In the genomic region with DNA sequence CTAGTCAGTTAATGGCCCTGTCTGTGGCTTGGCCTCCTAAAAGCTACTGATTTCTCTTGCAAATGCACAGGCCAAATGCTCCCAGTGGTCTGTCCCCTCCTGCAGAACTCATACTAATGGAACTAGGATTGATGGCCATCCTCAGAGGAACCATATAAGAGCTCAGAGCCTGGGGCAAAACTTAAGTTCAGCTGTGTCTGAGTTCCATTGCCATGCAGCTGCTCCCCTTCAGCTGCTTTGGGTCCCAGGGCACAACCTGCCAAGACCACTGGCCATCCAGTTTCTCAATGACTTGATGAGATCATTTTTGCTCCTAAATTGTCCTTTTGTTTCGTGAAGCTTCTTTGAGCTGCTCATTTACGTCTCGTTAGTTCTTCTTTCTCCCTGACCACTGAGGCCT, we compare ENCODE assay signal across 23 cellular contexts.
"Had no signal": no experiment of that assay in that cellular context is flagged by ENCODE, and none has a peak within 500 bp of the region (broad histone marks: within the 10 kb centered on the region; RNA-seq: fewer than 3 reads in every experiment).

No MANE protein-coding gene starts in this region.

- DNase-seq: activated CD4-positive, alpha-beta memory T cell treated with anti-CD3 and anti-CD28 coated beads, Interleukin-2, amount 10 ng/mL, durations not matched to agents 7 days and 5 days; activated CD4-positive, alpha-beta T cell treated with anti-CD3 and anti-CD28 coated beads, Interleukin-2, amount 10 ng/mL, durations not matched to agents 24 days and 14 days; activated effector memory CD4-positive, alpha-beta T cell treated with anti-CD3 and anti-CD28 coated beads, Interleukin-2, amount 50 U/mL, for 16 hours; activated naive CD4-positive, alpha-beta T cell treated with anti-CD3 and anti-CD28 coated beads, Interleukin-2, amount 50 U/mL, for 16 hours; anterior cingulate cortex; body of pancreas; caudate nucleus; effector memory CD8-positive, alpha-beta T cell; heart left ventricle; kidney; lower lobe of right lung; naive thymus-derived CD8-positive, alpha-beta T cell; ovary; right cardiac atrium; stimulated activated CD4-positive, alpha-beta T cell treated with anti-CD3 and anti-CD28 coated beads, Interleukin-12 subunit alpha, Interleukin-12 subunit beta, amount 100 ng/mL, for 4 hours; stimulated activated CD4-positive, alpha-beta T cell treated with anti-CD3 and anti-CD28 coated beads, Interleukin-4, amount 100 ng/mL, for 4 hours; T-helper 17 cell; upper lobe of left lung had no signal

- H3K4me3 ChIP-seq: body of pancreas, esophagus muscularis mucosa, gastroesophageal sphincter, heart left ventricle, lower lobe of right lung, ovary, psoas muscle, upper lobe of left lung had no signal

- H3K27me3 Mint-ChIP-seq: activated CD4-positive, alpha-beta memory T cell treated with anti-CD3 and anti-CD28 coated beads, Interleukin-2, amount 10 ng/mL, durations not matched to agents 7 days and 5 days; activated CD4-positive, alpha-beta T cell treated with anti-CD3 and anti-CD28 coated beads, Interleukin-2, amount 10 ng/mL, durations not matched to agents 24 days and 14 days; effector memory CD8-positive, alpha-beta T cell; naive thymus-derived CD8-positive, alpha-beta T cell; stimulated activated naive CD8-positive, alpha-beta T cell treated with anti-CD3 and anti-CD28 coated beads, Interleukin-15, Interleukin-2, amounts not matched to agents 100 ng/mL and 50 ng/mL, for 24 hours; T-helper 17 cell had no signal

- H3K36me3 ChIP-seq: esophagus muscularis mucosa, gastroesophageal sphincter, heart left ventricle, lower lobe of right lung, ovary, upper lobe of left lung had no signal

- H3K4me3 Mint-ChIP-seq: activated CD4-positive, alpha-beta memory T cell treated with anti-CD3 and anti-CD28 coated beads, Interleukin-2, amount 10 ng/mL, durations not matched to agents 7 days and 5 days; activated CD4-positive, alpha-beta T cell treated with anti-CD3 and anti-CD28 coated beads, Interleukin-2, amount 10 ng/mL, durations not matched to agents 24 days and 14 days; effector memory CD8-positive, alpha-beta T cell; naive thymus-derived CD8-positive, alpha-beta T cell; stimulated activated naive CD8-positive, alpha-beta T cell treated with anti-CD3 and anti-CD28 coated beads, Interleukin-15, Interleukin-2, amounts not matched to agents 100 ng/mL and 50 ng/mL, for 24 hours; T-helper 17 cell had no signal

- H3K27ac ChIP-seq: body of pancreas, esophagus muscularis mucosa, heart left ventricle, lower lobe of right lung, ovary, psoas muscle, upper lobe of left lung, VCaP had no signal

- H3K27ac Mint-ChIP-seq: activated CD4-positive, alpha-beta memory T cell treated with anti-CD3 and anti-CD28 coated beads, Interleukin-2, amount 10 ng/mL, durations not matched to agents 7 days and 5 days; activated CD4-positive, alpha-beta T cell treated with anti-CD3 and anti-CD28 coated beads, Interleukin-2, amount 10 ng/mL, durations not matched to agents 24 days and 14 days; effector memory CD8-positive, alpha-beta T cell; stimulated activated naive CD8-positive, alpha-beta T cell treated with anti-CD3 and anti-CD28 coated beads, Interleukin-15, Interleukin-2, amounts not matched to agents 100 ng/mL and 50 ng/mL, for 24 hours; T-helper 17 cell had no signal

- H3K9me3 ChIP-seq: body of pancreas, esophagus muscularis mucosa, gastroesophageal sphincter, heart left ventricle, lower lobe of right lung, ovary, psoas muscle, upper lobe of left lung had no signal

- H3K4me1 Mint-ChIP-seq: activated CD4-positive, alpha-beta T cell treated with anti-CD3 and anti-CD28 coated beads, Interleukin-2, amount 10 ng/mL, durations not matched to agents 24 days and 14 days had no signal

- H3K27me3 ChIP-seq: body of pancreas, esophagus muscularis mucosa, gastroesophageal sphincter, heart left ventricle, ovary, upper lobe of left lung had no signal
